9 cellular contexts compared by ENCODE assay signal in genomic region chr2:193270816-193271215, GRCh38.
"Had no signal": no experiment of that assay in that cellular context is flagged by ENCODE, and none has a peak within 500 bp of the region (broad histone marks: within the 10 kb centered on the region; RNA-seq: fewer than 3 reads in every experiment).

No MANE protein-coding gene starts in this region.

- H3K9ac ChIP-seq: GM23248 had no signal

- H3K4me3 Mint-ChIP-seq: HFFc6 had no signal

- H3K4me3 ChIP-seq: GM23248, HAP-1, K562 had no signal

- DNase-seq: GM23248, GOT3, H7, HFFc6, IMR-90, KG1 had no signal

- H3K9me3 ChIP-seq: HAP-1 had no signal

- ATAC-seq: HCT116, K562 had no signal

- H3K27ac ChIP-seq: GM23248 had no signal

- H2AFZ ChIP-seq: GM23248 had no signal

- H3K27ac Mint-ChIP-seq: HFFc6 had no signal

- H3K36me3 ChIP-seq: HAP-1 had no signal
